ENCODE assay signal across 8 cellular contexts in the genomic region with DNA sequence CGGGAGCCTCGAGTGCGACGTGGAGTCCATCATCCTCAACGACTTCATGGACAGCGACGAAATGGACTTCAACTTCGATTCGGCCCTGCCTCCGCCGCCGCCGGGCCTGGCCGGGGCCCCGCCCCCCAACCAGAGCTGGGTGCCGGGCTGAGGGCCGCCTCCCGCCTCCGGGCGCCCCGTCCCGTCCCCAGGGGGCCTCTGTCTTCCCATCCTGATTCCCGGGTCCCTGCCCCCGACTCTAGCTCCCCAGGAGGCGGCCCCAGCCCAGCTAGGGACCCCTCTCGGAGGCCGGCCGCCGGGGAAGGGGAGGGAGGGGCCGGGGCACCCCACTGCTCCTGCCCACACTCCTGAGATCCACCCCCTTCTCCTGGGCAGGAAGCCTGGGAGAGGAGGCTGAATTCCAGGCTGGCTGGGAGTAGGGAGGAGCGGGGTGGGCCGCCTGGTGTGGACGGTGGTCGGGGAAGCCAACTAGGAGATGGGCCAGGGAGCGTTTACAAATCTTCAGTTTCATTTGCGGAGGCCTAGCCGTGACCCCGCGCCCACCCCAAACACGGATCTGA. TPM values are rescaled to one million over a fixed set of nuclear protein-coding genes. Genes with fewer than 3 reads are reported as not detected.
DNase-seq lines count a peak whose midpoint lies in the region; ATAC-seq and TF ChIP-seq lines count a peak whose summit lies in the region.

No MANE protein-coding gene starts in this region.

- no peaks in the 10 kb centered on the region for H3K9me3 Mint-ChIP-seq in mesothelial cell of epicardium

- no peak for ATAC-seq in activated CD4-positive, CD25-positive, alpha-beta regulatory T cell treated with anti-CD3 and anti-CD28 coated beads, Interleukin-2, amount 50 U/mL, for 24 hours
- ATAC-seq in GM21528 (IDR thresholded peaks at IDR 0.05; ENCODE audit: low FRiP score, unreplicated experiment) = no peak
- ATAC-seq in HG03378 (IDR thresholded peaks at IDR 0.05; ENCODE audit: unreplicated experiment) = no peak

- H3K4me3 Mint-ChIP-seq in mesothelial cell of epicardium = peak overlapping the region; percentile 68

- intact Hi-C loops in dorsolateral prefrontal cortex (cut with DNase I) = no loop called here

- 0 out of 2 replicates have a peak overlapping the region, but pooled peaks have one; percentile 18 for H3K4me3 ChIP-seq in Jurkat, Clone E6-1 (ENCODE audit: low read length)
- H3K4me3 ChIP-seq in dorsolateral prefrontal cortex = peak overlapping the region in 41 of 59 donors; percentile 4 to 60 (median 37)

- DNase-seq in ACHN (peak; percentile 68), dorsolateral prefrontal cortex (no peak), mesothelial cell of epicardium (ENCODE audit: low spot score in 2 of 2, unreplicated experiment in 2 of 2) (peak in 1 of 2 experiments; percentile 64), NCI-H146 treated with DMSO at 0.1 percent for 48 hours (lab: John Stamatoyannopoulos, UW; ENCODE audit: unreplicated experiment) (no peak)
- no peak for DNase-seq in Jurkat, Clone E6-1 (ENCODE audit: low read depth, low spot score)

- peaks cover 82% of the 10 kb centered on the region for H3K4me1 Mint-ChIP-seq in mesothelial cell of epicardium

- H3K27ac ChIP-seq in dorsolateral prefrontal cortex = peak overlapping the region in 30 of 59 donors; percentile 21 to 85 (median 60)

- TF ChIP-seq CTCF in dorsolateral prefrontal cortex (IDR thresholded peaks at IDR 0.05 in 54 of 56, conservative IDR thresholded peaks at IDR 0.05 in 2 of 56; ENCODE audit: low read depth in 1 of 56, partially characterized antibody in 56 of 56) = no peak
- no peak for TF ChIP-seq CTCF in mesothelial cell of epicardium (IDR thresholded peaks at IDR 0.05; ENCODE audit: unreplicated experiment)

- in situ Hi-C loops in ACHN (cut with HindIII; ENCODE audit: low pct_ligation_motif_present, low pct_unique_long_range_greater_than_20kb, low sequenced_read_pairs) = no loop called here

- peaks cover 0 to 6% (median 0%) of the 10 kb centered on the region in 45 donors for H3K27me3 ChIP-seq in dorsolateral prefrontal cortex

- peak overlapping the region; percentile 75 for H3K27ac Mint-ChIP-seq in mesothelial cell of epicardium

- peaks cover 19% of the 10 kb centered on the region for H3K36me3 Mint-ChIP-seq in mesothelial cell of epicardium

- H3K27me3 Mint-ChIP-seq in mesothelial cell of epicardium (ENCODE audit: low read depth) = peaks cover 34% of the 10 kb centered on the region

RNA-seq across cellular contexts. Expression of a gene that starts 21.4 kb away (rescaled TPM):
- polyA plus RNA-seq in Jurkat, Clone E6-1 (2012; ENCODE audit: insufficient read depth, insufficient read length) = 4.8 TPM
- total RNA-seq in dorsolateral prefrontal cortex (1 to 10 TPM; 1.7 to 8.3 (median 3.8) TPM), mesothelial cell of epicardium (34.8 to 38.4 TPM (median 37.4 TPM) in 3 replicates)
